7 cellular contexts compared by ENCODE assay signal in the genomic region with DNA sequence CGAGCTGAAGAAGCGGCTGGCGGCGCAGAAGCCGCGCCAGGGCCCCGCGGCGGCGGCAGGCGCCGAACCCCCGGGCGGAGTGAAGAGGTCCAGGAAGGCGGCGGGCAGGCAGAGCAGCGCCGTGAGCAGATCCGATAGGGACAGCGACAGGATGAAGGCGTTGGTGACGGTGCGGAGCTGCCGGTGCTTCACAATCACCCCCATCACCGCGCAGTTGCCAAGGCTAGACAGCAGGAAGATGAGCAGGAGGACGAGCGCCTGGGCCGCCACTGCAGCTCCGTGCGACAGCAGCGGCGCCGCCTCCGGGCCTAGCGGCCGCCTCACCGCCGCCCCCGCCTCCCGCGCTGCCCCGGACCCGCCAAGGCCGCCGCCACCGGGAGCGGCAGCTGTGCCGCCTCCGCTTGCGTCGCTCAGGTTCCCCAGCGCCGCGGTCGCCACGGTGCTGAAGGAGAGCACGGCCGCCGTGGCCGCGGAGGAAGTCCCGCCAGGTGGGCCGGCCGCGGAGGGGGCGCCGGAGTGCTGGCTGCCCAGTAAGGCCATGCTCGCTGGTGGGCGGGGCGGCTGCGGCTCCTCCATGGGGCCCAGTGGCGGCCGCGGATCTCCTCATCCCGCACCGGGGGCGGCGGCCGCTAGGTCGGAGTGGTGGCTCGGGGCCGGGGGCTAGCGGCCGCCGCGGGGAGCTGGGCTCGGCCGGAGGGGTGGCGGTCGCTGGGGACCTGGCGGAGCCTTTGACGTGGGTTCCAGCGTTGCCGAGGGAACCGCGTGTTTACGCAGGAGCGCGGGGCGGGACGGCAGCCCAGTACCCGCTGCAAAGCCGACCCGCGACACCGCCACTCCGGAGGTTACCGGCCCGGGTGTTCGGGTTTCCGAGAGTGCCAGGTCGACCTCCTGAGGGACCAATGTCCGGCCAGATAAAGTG. TPM values are rescaled to one million over a fixed set of nuclear protein-coding genes. Genes with fewer than 3 reads are reported as not detected.
DNase-seq lines count a peak whose midpoint lies in the region; ATAC-seq and TF ChIP-seq lines count a peak whose summit lies in the region.

A gene with protein sequence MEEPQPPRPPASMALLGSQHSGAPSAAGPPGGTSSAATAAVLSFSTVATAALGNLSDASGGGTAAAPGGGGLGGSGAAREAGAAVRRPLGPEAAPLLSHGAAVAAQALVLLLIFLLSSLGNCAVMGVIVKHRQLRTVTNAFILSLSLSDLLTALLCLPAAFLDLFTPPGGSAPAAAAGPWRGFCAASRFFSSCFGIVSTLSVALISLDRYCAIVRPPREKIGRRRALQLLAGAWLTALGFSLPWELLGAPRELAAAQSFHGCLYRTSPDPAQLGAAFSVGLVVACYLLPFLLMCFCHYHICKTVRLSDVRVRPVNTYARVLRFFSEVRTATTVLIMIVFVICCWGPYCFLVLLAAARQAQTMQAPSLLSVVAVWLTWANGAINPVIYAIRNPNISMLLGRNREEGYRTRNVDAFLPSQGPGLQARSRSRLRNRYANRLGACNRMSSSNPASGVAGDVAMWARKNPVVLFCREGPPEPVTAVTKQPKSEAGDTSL (minus strand): TSS at position 730 of the 919 bp plus-strand sequence. CDS start 154 bp downstream, at position 576.

- peaks cover 23% of the 10 kb centered on the region for H3K27me3 Mint-ChIP-seq in nephron progenitor cell (ENCODE audit: low read depth, poor library complexity)

- TF ChIP-seq CTCF in foreskin keratinocyte (conservative IDR thresholded peaks at IDR 0.05) (no peak), nephron progenitor cell (IDR thresholded peaks at IDR 0.05) (no peak)

- peaks cover 27% of the 10 kb centered on the region for H3K36me3 Mint-ChIP-seq in nephron progenitor cell (ENCODE audit: low read depth)

- H3K4me1 ChIP-seq in foreskin keratinocyte = peaks cover 9% of the 10 kb centered on the region

- H3K27ac ChIP-seq in foreskin keratinocyte (no peak within 1 kb of the TSS), temporal lobe (ENCODE audit: low read depth, low read length) (peak within 1 kb of the TSS; percentile 53)

- H3K27me3 ChIP-seq in foreskin keratinocyte = no peaks in the 10 kb centered on the region

- peak within 1 kb of the TSS; percentile 57 for H3K27ac Mint-ChIP-seq in nephron progenitor cell

- peak; percentile 17 for TF ChIP-seq POLR2A in GM18526 (IDR thresholded peaks at IDR 0.05; ENCODE audit: extremely low read depth, insufficient read length)

- ATAC-seq in HG02943 (IDR thresholded peaks at IDR 0.05; ENCODE audit: low read depth, unreplicated experiment) (peak; percentile 50), foreskin keratinocyte (peak; percentile 67)

- H3K4me1 Mint-ChIP-seq in nephron progenitor cell = no peaks in the 10 kb centered on the region

- DNase-seq in NCI-H748 (lab: John Stamatoyannopoulos, UW; ENCODE audit: unreplicated experiment) (peak; percentile 82), foreskin keratinocyte (peak in 1 of 2 donors; percentile 31), nephron progenitor cell (peak; percentile 91)
- peak; percentile 83 for DNase-seq in activated effector memory CD4-positive, alpha-beta T cell treated with anti-CD3 and anti-CD28 coated beads, Interleukin-2, amount 50 U/mL, for 16 hours

- no peaks in the 10 kb centered on the region for H3K9me3 Mint-ChIP-seq in nephron progenitor cell

- H3K4me3 Mint-ChIP-seq in nephron progenitor cell = peak within 1 kb of the TSS; percentile 86

RNA-seq across cellular contexts. Expression of the gene that starts here (rescaled TPM):
- total RNA-seq in foreskin keratinocyte = 0.60 and 0.99 TPM in 2 replicates
- 0.12 and 0.13 TPM in 2 replicates for polyA plus RNA-seq in foreskin keratinocyte
- total RNA-seq in temporal lobe = 6.4 TPM

Comparison
In these comparisons a context has a peak if more than half of its experiments do, and no peak if none do; other contexts are left out.
1. Peak in ATAC-seq in foreskin keratinocyte; RNA of the gene not detected or under 1 TPM.